9 cellular contexts compared by ENCODE assay signal in the genomic region with DNA sequence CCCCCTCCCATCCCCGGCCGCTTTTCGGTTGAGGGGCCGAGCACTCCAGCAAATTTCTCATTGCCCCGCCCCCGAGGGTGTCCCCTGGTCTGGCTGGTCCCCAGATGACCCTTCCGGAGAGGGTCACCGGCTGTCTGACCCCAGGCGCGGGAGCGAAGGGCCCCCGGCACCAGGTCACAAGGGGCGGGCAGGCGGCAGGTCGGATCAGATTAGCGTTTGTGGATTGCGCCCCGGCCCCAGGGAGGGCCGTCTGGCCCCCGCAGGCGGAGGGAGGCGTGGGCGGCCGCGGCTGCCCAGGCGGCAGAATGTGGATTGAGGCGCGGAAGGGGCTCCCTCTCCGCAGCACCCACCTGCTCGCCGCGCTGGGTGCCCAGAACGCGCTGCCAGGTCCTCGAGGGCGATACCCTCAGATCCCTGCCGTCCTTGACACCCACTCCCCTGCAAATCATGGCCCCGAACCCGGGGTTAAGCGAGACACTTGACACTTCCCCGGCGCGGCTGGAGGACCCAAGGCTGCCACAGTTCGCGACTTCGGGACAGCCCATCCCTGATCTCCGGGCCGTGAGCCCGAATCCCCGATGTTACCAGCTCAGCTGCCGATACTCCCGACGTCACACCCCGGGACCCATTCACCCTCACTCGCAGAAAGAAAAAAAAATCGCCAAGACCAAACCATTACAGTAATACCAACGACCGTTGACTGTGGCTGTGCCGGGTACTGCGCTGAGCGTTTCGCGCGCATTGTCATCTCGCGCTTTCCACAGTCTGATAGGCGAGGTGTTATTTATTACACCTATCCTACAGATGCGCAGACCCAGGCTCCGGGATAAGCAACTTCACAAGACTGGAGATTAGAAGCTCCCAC. TPM values are rescaled to one million over a fixed set of nuclear protein-coding genes. Genes with fewer than 3 reads are reported as not detected.
A peak's percentile ranks its signal among the peaks of the same experiment; 100 is the strongest.
DNase-seq lines count a peak whose midpoint lies in the region; ATAC-seq, FAIRE-seq and TF ChIP-seq lines count a peak whose summit lies in the region.
"Had no signal": no experiment of that assay in that cellular context is flagged by ENCODE, and none has a peak within 500 bp of the region (broad histone marks: within the 10 kb centered on the region; RNA-seq: fewer than 3 reads in every experiment).

No MANE protein-coding gene starts in this region.

- H3K4me1 Mint-ChIP-seq in MCF 10A (ENCODE audit: insufficient read depth, unreplicated experiment): no peaks in the 10 kb centered on the region
- H3K4me1 Mint-ChIP-seq in central memory CD8-positive, alpha-beta T cell: peaks cover 22% of the 10 kb centered on the region
- H3K4me1 Mint-ChIP-seq in memory B cell: peaks cover 9% of the 10 kb centered on the region
- H3K4me1 Mint-ChIP-seq in type B pancreatic cell (ENCODE audit: unreplicated experiment): peaks cover 9% of the 10 kb centered on the region

- H3K27me3 Mint-ChIP-seq in MCF 10A (ENCODE audit: insufficient read depth, unreplicated experiment): peaks cover 13% of the 10 kb centered on the region
- peaks cover 57% of the 10 kb centered on the region for H3K27me3 Mint-ChIP-seq in central memory CD8-positive, alpha-beta T cell
- H3K27me3 Mint-ChIP-seq in memory B cell: peaks cover 15% of the 10 kb centered on the region
- H3K27me3 Mint-ChIP-seq in type B pancreatic cell: peaks cover 75% of the 10 kb centered on the region

- intact Hi-C loops in breast epithelium (cut with DNase I; ENCODE audit: low total_unique reads) (no loop called here), MCF 10A (cut with micrococcal nuclease) (no loop called here)

- H3K4me3 ChIP-seq in breast epithelium: peak overlapping the region in 2 of 3 donors; percentile 27 to 61

- no peaks in the 10 kb centered on the region for H3K36me3 ChIP-seq in breast epithelium

- H3K9me3 ChIP-seq in breast epithelium: no peaks in the 10 kb centered on the region

- ATAC-seq in central memory CD8-positive, alpha-beta T cell (replicated peaks; ENCODE audit: extremely low read depth, poor library complexity, severe bottlenecking): no peak
- ATAC-seq in memory B cell (ENCODE audit: low read depth) (peak; percentile 49), HG02884 (IDR thresholded peaks at IDR 0.05; ENCODE audit: unreplicated experiment) (no peak)

- no peaks in the 10 kb centered on the region for H3K9me3 Mint-ChIP-seq in MCF 10A (ENCODE audit: unreplicated experiment)
- H3K9me3 Mint-ChIP-seq in central memory CD8-positive, alpha-beta T cell: no peaks in the 10 kb centered on the region
- H3K9me3 Mint-ChIP-seq in memory B cell: no peaks in the 10 kb centered on the region
- no peaks in the 10 kb centered on the region for H3K9me3 Mint-ChIP-seq in type B pancreatic cell

- BruUV-seq in MCF 10A (replicated peaks; lab: Mats Ljungman, UMichigan): no TSS peak

- FAIRE-seq in urothelium cell line (lab: Jason Lieb, UNC): no peak

- TF ChIP-seq CTCF in breast epithelium (IDR thresholded peaks at IDR 0.05) (no peak), MCF 10A (IDR thresholded peaks at IDR 0.05; ENCODE audit: unreplicated experiment) (no peak), type B pancreatic cell (conservative IDR thresholded peaks at IDR 0.05) (peak; percentile 47)

- DNase-seq in breast epithelium (ENCODE audit: low spot score in 2 of 2) (no peak), MCF 10A (ENCODE audit: unreplicated experiment) (no peak), memory B cell (ENCODE audit: low spot score in 2 of 2) (no peak), type B pancreatic cell (ENCODE audit: extremely low spot score, unreplicated experiment) (no peak), SKM-1 treated with dmso at 0.1 percent for 144 hours (lab: John Stamatoyannopoulos, UW; ENCODE audit: unreplicated experiment) (no peak), urothelium cell line (ENCODE audit: low spot score) (no peak)
- DNase-seq in central memory CD8-positive, alpha-beta T cell (ENCODE audit: low spot score in 2 of 2): no peak

- peaks cover 0 to 34% of the 10 kb centered on the region in 2 donors for H3K27me3 ChIP-seq in breast epithelium

- H3K4me1 ChIP-seq in breast epithelium: peaks cover 5 to 10% of the 10 kb centered on the region in 2 donors

- H3K27ac ChIP-seq in breast epithelium: no peak overlapping the region

- no peak overlapping the region for H3K27ac Mint-ChIP-seq in MCF 10A (ENCODE audit: low read depth, unreplicated experiment)
- no peak overlapping the region for H3K27ac Mint-ChIP-seq in central memory CD8-positive, alpha-beta T cell (ENCODE audit: low read depth)
- H3K27ac Mint-ChIP-seq in memory B cell: peak overlapping the region; percentile 7
- no peak overlapping the region for H3K27ac Mint-ChIP-seq in type B pancreatic cell

- H3K4me3 Mint-ChIP-seq in MCF 10A (ENCODE audit: unreplicated experiment) (no peak overlapping the region), memory B cell (peak overlapping the region; percentile 59), type B pancreatic cell (peak overlapping the region; percentile 77)
- peak overlapping the region; percentile 71 for H3K4me3 Mint-ChIP-seq in central memory CD8-positive, alpha-beta T cell

- TF ChIP-seq POLR2A in breast epithelium (IDR thresholded peaks at IDR 0.05): no peak

- H3K36me3 Mint-ChIP-seq in MCF 10A (ENCODE audit: insufficient read depth, unreplicated experiment) (no peaks in the 10 kb centered on the region), memory B cell (peaks cover 2% of the 10 kb centered on the region), type B pancreatic cell (peaks cover 7% of the 10 kb centered on the region)
- peaks cover 3% of the 10 kb centered on the region for H3K36me3 Mint-ChIP-seq in central memory CD8-positive, alpha-beta T cell (ENCODE audit: insufficient read depth)

- POLR2A ChIA-PET in MCF 10A (lab: Yijun Ruan, JAX): no interaction called here

- CTCF ChIA-PET in MCF 10A (lab: Yijun Ruan, JAX): no interaction called here

RNA-seq across cellular contexts. Expression of gene NODAL, which starts 1.0 kb away (rescaled TPM):
- total RNA-seq in breast epithelium: not detected
- not detected in 2 replicates for total RNA-seq in MCF 10A (2022)
- not detected in 2 replicates for total RNA-seq in type B pancreatic cell (ENCODE audit: low replicate concordance)
- total RNA-seq: lower leg skin had no signal

RNA-seq across cellular contexts. Expression of gene EIF4EBP2, which starts 36.6 kb away (rescaled TPM):
- total RNA-seq in breast epithelium: 100 to 1,000 TPM in 1 of 3 donors, 10 to 100 TPM in 2; 76.0 to 192 (median 80.5) TPM
- total RNA-seq in MCF 10A (2022): 21.2 and 26.1 TPM in 2 replicates
- 80.4 and 100 TPM in 2 replicates for total RNA-seq in type B pancreatic cell (ENCODE audit: low replicate concordance)

RNA-seq across cellular contexts. Expression of gene PALD1, which starts 38.0 kb away (rescaled TPM):
- total RNA-seq in breast epithelium (1 to 10 TPM; 1.9 to 7.5 (median 5.9) TPM), MCF 10A (2022) (0.12 TPM in 1 of 2 replicates, not detected in the other), type B pancreatic cell (ENCODE audit: low replicate concordance) (0.43 and 9.6 TPM in 2 replicates)

RNA-seq across cellular contexts. Expression of gene LRRC20, which starts 58.1 kb away (rescaled TPM):
- 1 to 10 TPM; 3.9 to 5.3 (median 4.4) TPM for total RNA-seq in breast epithelium
- 1.1 and 1.5 TPM in 2 replicates for total RNA-seq in MCF 10A (2022)
- 6.1 and 17.6 TPM in 2 replicates for total RNA-seq in type B pancreatic cell (ENCODE audit: low replicate concordance)
